In genomic region chr6:25004357-25004756, GRCh38 we compare ENCODE assay signal across 1 cellular context.
TF ChIP-seq lines count a peak whose summit lies in the region.

No MANE protein-coding gene starts in this region.

TF ChIP-seq in IMR-90, 13 proteins besides CTCF, POLR2A, EP300 and RAD21:
- no peak for TF ChIP-seq USF2 (IDR thresholded peaks at IDR 0.05; ENCODE audit: low read depth, low read length)
- TF ChIP-seq ELK1 (IDR thresholded peaks at IDR 0.05; ENCODE audit: borderline replicate concordance, low read depth, low read length) = no peak
- no peak for TF ChIP-seq MAZ (IDR thresholded peaks at IDR 0.05; ENCODE audit: borderline replicate concordance, low read depth, low read length)
- TF ChIP-seq MAFK (IDR thresholded peaks at IDR 0.05; ENCODE audit: low read depth, low read length) = no peak
- TF ChIP-seq CHD1 (IDR thresholded peaks at IDR 0.05; ENCODE audit: low read depth, low read length) = no peak
- no peak for TF ChIP-seq RCOR1 (IDR thresholded peaks at IDR 0.05; ENCODE audit: insufficient replicate concordance, low read length)
- TF ChIP-seq NFE2L2 (IDR thresholded peaks at IDR 0.05; ENCODE audit: low read depth, low read length) = no peak
- TF ChIP-seq BHLHE40 (IDR thresholded peaks at IDR 0.05; ENCODE audit: low read depth, low read length) = no peak
- no peak for TF ChIP-seq FOS (IDR thresholded peaks at IDR 0.05; ENCODE audit: low read depth, low read length)
- TF ChIP-seq MXI1 (IDR thresholded peaks at IDR 0.05; ENCODE audit: borderline replicate concordance, low read depth, low read length) = no peak
- TF ChIP-seq SMC3 (IDR thresholded peaks at IDR 0.05; ENCODE audit: low read depth, low read length) = no peak
- no peak for TF ChIP-seq CEBPB (IDR thresholded peaks at IDR 0.05; ENCODE audit: low read depth, low read length)
TF ChIP-seq in IMR-90: peak in this region for 0.
